13 cellular contexts compared by ENCODE assay signal in genomic region chr10:122207596-122207995, GRCh38.
A peak's percentile ranks its signal among the peaks of the same experiment; 100 is the strongest.
DNase-seq lines count a peak whose midpoint lies in the region; TF ChIP-seq lines count a peak whose summit lies in the region.
"Had no signal": no experiment of that assay in that cellular context is flagged by ENCODE, and none has a peak within 500 bp of the region (broad histone marks: within the 10 kb centered on the region; RNA-seq: fewer than 3 reads in every experiment).

No MANE protein-coding gene starts in this region.

- TF ChIP-seq CTCF in brain (conservative IDR thresholded peaks at IDR 0.05) (no peak), neural crest cell (conservative IDR thresholded peaks at IDR 0.05) (no peak)

- peaks cover 3% of the 10 kb centered on the region for H3K27me3 Mint-ChIP-seq in brain
- H3K27me3 Mint-ChIP-seq in neural crest cell (ENCODE audit: low read depth) = no peaks in the 10 kb centered on the region

- H3K9me3 Mint-ChIP-seq in brain (peaks cover 0 to 2% (median 0%) of the 10 kb centered on the region in 5 experiments), neural crest cell (no peaks in the 10 kb centered on the region)
- H3K9me3 Mint-ChIP-seq: CD8-positive, alpha-beta T cell had no signal

- peaks cover 78% of the 10 kb centered on the region for H3K36me3 Mint-ChIP-seq in brain
- H3K36me3 Mint-ChIP-seq in neural crest cell (ENCODE audit: low read depth) = peaks cover 27% of the 10 kb centered on the region
- H3K36me3 Mint-ChIP-seq: CD8-positive, alpha-beta T cell had no signal

- H3K4me1 Mint-ChIP-seq in brain = peaks cover 30% of the 10 kb centered on the region
- peaks cover 11% of the 10 kb centered on the region for H3K4me1 Mint-ChIP-seq in neural crest cell

- H3K4me3 Mint-ChIP-seq in brain (peak overlapping the region in 1 of 5 experiments; percentile 42), neural crest cell (no peak overlapping the region)
- H3K4me3 Mint-ChIP-seq: CD8-positive, alpha-beta T cell had no signal

- peak; percentile 7 for DNase-seq in NCI-H2196 (lab: John Stamatoyannopoulos, UW; ENCODE audit: unreplicated experiment)
- no peak for DNase-seq in NCI-H2196 treated with DMSO at 0.1 percent for 48 hours (lab: John Stamatoyannopoulos, UW; ENCODE audit: unreplicated experiment)
- DNase-seq in NCI-H187 treated with DMSO at 0.1 percent for 48 hours (lab: John Stamatoyannopoulos, UW) = peak; percentile 28
- DNase-seq in neural crest cell (ENCODE audit: low read depth, low spot score) = no peak
- DNase-seq in RKO (ENCODE audit: low spot score) = no peak
- no peak for DNase-seq in SW480 (ENCODE audit: low spot score)
- DNase-seq in RPMI8226 = no peak
- DNase-seq: activated gamma-delta T cell treated with Interleukin-2 at 50 U/mL for 16 hours; CD8-positive, alpha-beta T cell; GDM1; KG1; left lung had no signal

- peak overlapping the region; percentile 39 to 96 (median 81) for H3K27ac Mint-ChIP-seq in brain
- H3K27ac Mint-ChIP-seq in neural crest cell (ENCODE audit: unreplicated experiment) = peak overlapping the region; percentile 59
- H3K27ac Mint-ChIP-seq: CD8-positive, alpha-beta T cell had no signal

Comparison
In these comparisons a context has a peak if more than half of its experiments do, and no peak if none do; other contexts are left out.
1. DNase-seq: peak in NCI-H2196 (single experiment) and NCI-H187 treated with DMSO at 0.1 percent for 48 hours (single experiment); none in NCI-H2196 treated with DMSO at 0.1 percent for 48 hours (single experiment), neural crest cell (single experiment), RKO (single experiment), SW480 (single experiment) and RPMI8226 (single experiment).